Comparison of ENCODE assay signal across 8 cellular contexts in genomic region chr14:92686763-92687427, GRCh38.
A peak's percentile ranks its signal among the peaks of the same experiment; 100 is the strongest.
DNase-seq lines count a peak whose midpoint lies in the region; ATAC-seq and TF ChIP-seq lines count a peak whose summit lies in the region.

No MANE protein-coding gene starts in this region.

- CTCF ChIA-PET in activated CD8-positive, alpha-beta T cell treated with anti-CD3 and anti-CD28 coated beads for 36 hours (lab: Charles Lee), result interaction anchor here (0.6 to 6.0 kb wide), 40 partner anchors 9 to 552 kb away, joined by 3 to 41 read pairs (median 4); no protein-coding TSS in a partner anchor

- no peaks in the 10 kb centered on the region for H3K27me3 Mint-ChIP-seq in activated CD8-positive, alpha-beta T cell treated with anti-CD3 and anti-CD28 coated beads for 36 hours
- H3K27me3 Mint-ChIP-seq in endothelial cell (ENCODE audit: unreplicated experiment), result peaks cover 11% of the 10 kb centered on the region

- H3K4me1 Mint-ChIP-seq in activated CD8-positive, alpha-beta T cell treated with anti-CD3 and anti-CD28 coated beads for 36 hours (ENCODE audit: low read depth), result no peaks in the 10 kb centered on the region
- H3K4me1 Mint-ChIP-seq in endothelial cell (ENCODE audit: unreplicated experiment), result no peaks in the 10 kb centered on the region

- peaks cover 24% of the 10 kb centered on the region for H3K36me3 Mint-ChIP-seq in activated CD8-positive, alpha-beta T cell treated with anti-CD3 and anti-CD28 coated beads for 36 hours (ENCODE audit: low read depth)
- H3K36me3 Mint-ChIP-seq in endothelial cell (ENCODE audit: low read depth, unreplicated experiment), result no peaks in the 10 kb centered on the region

- POLR2A ChIA-PET in activated CD8-positive, alpha-beta T cell treated with anti-CD3 and anti-CD28 coated beads for 36 hours (lab: Charles Lee), result no interaction called here

- TF ChIP-seq CTCF in activated CD8-positive, alpha-beta T cell treated with anti-CD3 and anti-CD28 coated beads for 36 hours (IDR thresholded peaks at IDR 0.05), result peak; percentile 99
- TF ChIP-seq CTCF in endothelial cell (IDR thresholded peaks at IDR 0.05; ENCODE audit: unreplicated experiment), result peak; percentile 98

- intact Hi-C loops in activated CD8-positive, alpha-beta T cell treated with anti-CD3 and anti-CD28 coated beads for 36 hours (cut with micrococcal nuclease), result no loop called here

- no peaks in the 10 kb centered on the region for H3K9me3 Mint-ChIP-seq in activated CD8-positive, alpha-beta T cell treated with anti-CD3 and anti-CD28 coated beads for 36 hours
- no peaks in the 10 kb centered on the region for H3K9me3 Mint-ChIP-seq in endothelial cell (ENCODE audit: unreplicated experiment)

- peak overlapping the region; percentile 25 for H3K27ac Mint-ChIP-seq in activated CD8-positive, alpha-beta T cell treated with anti-CD3 and anti-CD28 coated beads for 36 hours
- H3K27ac Mint-ChIP-seq in endothelial cell (ENCODE audit: unreplicated experiment), result no peak overlapping the region

- ATAC-seq in HG02588 (IDR thresholded peaks at IDR 0.05; ENCODE audit: unreplicated experiment) (peak; percentile 58), HG03571 (IDR thresholded peaks at IDR 0.05; ENCODE audit: unreplicated experiment) (no peak)
- peak; percentile 81 for ATAC-seq in activated CD8-positive, alpha-beta T cell treated with anti-CD3 and anti-CD28 coated beads for 36 hours

- no peak overlapping the region for H3K4me3 Mint-ChIP-seq in activated CD8-positive, alpha-beta T cell treated with anti-CD3 and anti-CD28 coated beads for 36 hours
- no peak overlapping the region for H3K4me3 Mint-ChIP-seq in endothelial cell (ENCODE audit: unreplicated experiment)

- peak; percentile 70 for DNase-seq in DMS153 treated with DMSO at 0.1 percent for 48 hours (lab: John Stamatoyannopoulos, UW; ENCODE audit: unreplicated experiment)
- DNase-seq in NCI-H345 treated with DMSO at 0.1 percent for 48 hours (lab: John Stamatoyannopoulos, UW; ENCODE audit: unreplicated experiment), result peak; percentile 48
- peak; percentile 67 for DNase-seq in activated CD8-positive, alpha-beta T cell treated with anti-CD3 and anti-CD28 coated beads for 36 hours
- DNase-seq in endothelial cell (ENCODE audit: low spot score), result peak; percentile 98
- peak; percentile 94 for DNase-seq in mesenteric fat pad (ENCODE audit: low spot score)
- DNase-seq in stimulated activated CD8-positive, alpha-beta memory T cell treated with anti-CD3 and anti-CD28 coated beads, Interleukin-2, amount 100 ng/mL, for 48 hours (ENCODE audit: low read depth in 2 of 2), result peak; percentile 51 to 57

Comparison
In these comparisons a context has a peak if more than half of its experiments do, and no peak if none do; other contexts are left out.
1. DNase-seq: peak in every context shown above with its lines; median percentile 98 in endothelial cell; 94 in mesenteric fat pad; 70 in DMS153 treated with DMSO at 0.1 percent for 48 hours; 67 in activated CD8-positive, alpha-beta T cell treated with anti-CD3 and anti-CD28 coated beads for 36 hours; 54 in stimulated activated CD8-positive, alpha-beta memory T cell treated with anti-CD3 and anti-CD28 coated beads, Interleukin-2, amount 100 ng/mL, for 48 hours; 48 in NCI-H345 treated with DMSO at 0.1 percent for 48 hours.